8 cellular contexts compared by ENCODE assay signal in the genomic region with DNA sequence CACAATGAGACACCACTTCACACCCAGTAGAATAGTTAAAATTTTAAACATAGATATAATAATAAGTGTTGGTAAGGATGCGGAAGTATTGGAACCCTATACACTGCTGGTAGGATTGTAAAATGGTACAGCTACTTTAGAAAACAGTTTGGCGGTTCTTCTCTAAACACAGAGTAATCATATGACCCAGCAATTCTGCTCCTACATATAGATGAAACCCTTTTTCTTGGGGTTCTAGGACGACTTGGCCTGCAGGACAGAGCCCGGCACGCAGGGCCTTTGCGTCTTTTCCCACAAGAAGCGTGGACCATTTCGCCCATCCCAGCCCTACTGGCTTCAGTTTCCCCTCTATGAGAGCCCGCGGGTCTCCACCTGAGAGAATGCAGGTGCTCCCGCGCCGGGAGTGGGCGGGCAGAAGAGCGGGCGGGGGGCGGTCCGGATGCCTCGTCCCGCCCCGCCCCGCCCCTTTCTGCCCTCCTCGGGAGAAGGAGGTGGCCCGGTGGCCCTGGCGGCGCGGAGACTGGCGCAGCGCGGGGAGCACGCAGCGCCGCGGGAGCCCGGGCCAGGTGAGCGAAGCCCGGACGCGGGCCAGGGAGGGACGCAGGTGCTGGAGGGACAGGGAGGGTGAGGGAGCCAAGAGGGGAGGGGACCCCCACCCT. TPM values are rescaled to one million over a fixed set of nuclear protein-coding genes. Genes with fewer than 3 reads are reported as not detected.
DNase-seq lines count a peak whose midpoint lies in the region; ATAC-seq and TF ChIP-seq lines count a peak whose summit lies in the region.

Gene SDR42E2 (plus strand): TSS at position 508 of the 659 bp plus-strand sequence. CDS start 3,077 bp downstream, outside the sequence.

- peaks cover 0 to 1% (median 0%) of the 10 kb centered on the region in 6 donors for H3K9me3 Mint-ChIP-seq in immature natural killer cell

- no peaks in the 10 kb centered on the region for H3K4me1 ChIP-seq in osteoblast (ENCODE audit: insufficient read depth, low read length)

- H3K4me2 ChIP-seq in osteoblast (ENCODE audit: insufficient read depth, low read length) = no peak within 1 kb of the TSS

- H3K4me1 Mint-ChIP-seq in immature natural killer cell = peaks cover 6 to 12% of the 10 kb centered on the region in 2 donors

- H3K9me3 ChIP-seq in osteoblast (ENCODE audit: low read depth, low read length) = no peaks in the 10 kb centered on the region

- no peaks in the 10 kb centered on the region for H3K36me3 ChIP-seq in osteoblast (ENCODE audit: insufficient read depth, low read length)

- DNase-seq in NCI-H1417 (lab: John Stamatoyannopoulos, UW) (peak; percentile 8 to 55 (median 42)), NCI-H1417 treated with DMSO at 0.1 percent for 48 hours (lab: John Stamatoyannopoulos, UW) (no peak), activated T-cell treated with anti-CD3 and anti-CD28 coated beads for 24 hours (ENCODE audit: low read depth) (peak; percentile 20), immature natural killer cell (peak; percentile 0 to 18 (median 6)), osteoblast (ENCODE audit: insufficient read length, low spot score, missing footprints) (no peak)
- DNase-seq in stimulated activated naive CD8-positive, alpha-beta T cell treated with anti-CD3 and anti-CD28 coated beads, Interleukin-15, Interleukin-2, amounts not matched to agents 100 U/mL and 50 U/mL, for 24 hours = peak; percentile 34

- peaks cover 0 to 5% (median 3%) of the 10 kb centered on the region in 3 donors for H3K36me3 Mint-ChIP-seq in immature natural killer cell

- peaks cover 7% of the 10 kb centered on the region for H3K27me3 ChIP-seq in osteoblast (ENCODE audit: insufficient read depth, low read length)

- H3K27me3 Mint-ChIP-seq in immature natural killer cell (ENCODE audit: low read depth in 3 of 3) = peaks cover 2 to 15% (median 5%) of the 10 kb centered on the region in 3 donors

- no peak within 1 kb of the TSS for H2AFZ ChIP-seq in osteoblast (ENCODE audit: low read length)

- ATAC-seq in stimulated activated naive CD8-positive, alpha-beta T cell treated with anti-CD3 and anti-CD28 coated beads, Interleukin-15, Interleukin-2, amounts not matched to agents 100 U/mL and 50 U/mL, for 24 hours = peak; percentile 43
- ATAC-seq in HG03432 (IDR thresholded peaks at IDR 0.05; ENCODE audit: unreplicated experiment) = no peak
- no peak for ATAC-seq in HG02610 (IDR thresholded peaks at IDR 0.05; ENCODE audit: unreplicated experiment)

- peak within 1 kb of the TSS; percentile 36 to 77 (median 70) for H3K4me3 Mint-ChIP-seq in immature natural killer cell

- TF ChIP-seq CTCF in osteoblast (IDR thresholded peaks at IDR 0.05; ENCODE audit: extremely low read depth, low read depth, low read length) = no peak

- H3K27ac ChIP-seq in osteoblast (ENCODE audit: low read depth, low read length) = no peak within 1 kb of the TSS

- no peaks in the 10 kb centered on the region for H4K20me1 ChIP-seq in osteoblast (ENCODE audit: insufficient read depth, low read length)

- no peak within 1 kb of the TSS for H3K4me3 ChIP-seq in osteoblast (ENCODE audit: insufficient read depth, low read length)

- no peaks in the 10 kb centered on the region for H3K79me2 ChIP-seq in osteoblast (ENCODE audit: insufficient read depth, low read length)

- H3K27ac Mint-ChIP-seq in immature natural killer cell = no peak within 1 kb of the TSS

RNA-seq across cellular contexts. Expression of gene SDR42E2, which starts in this region (rescaled TPM):
- under 1 TPM in 2 of 3 donors, not detected in 1; 0.47 to 0.51 TPM for polyA plus RNA-seq in immature natural killer cell
- not detected in 2 replicates for total RNA-seq in osteoblast

Comparison
In these comparisons a context has a peak if more than half of its experiments do, and no peak if none do; other contexts are left out.
1. DNase-seq: peak in NCI-H1417 (3 of 3), activated T-cell treated with anti-CD3 and anti-CD28 coated beads for 24 hours (single experiment) and stimulated activated naive CD8-positive, alpha-beta T cell treated with anti-CD3 and anti-CD28 coated beads, Interleukin-15, Interleukin-2, amounts not matched to agents 100 U/mL and 50 U/mL, for 24 hours (single experiment); none in NCI-H1417 treated with DMSO at 0.1 percent for 48 hours (single experiment) and osteoblast (single experiment).
2. Peak in DNase-seq in immature natural killer cell; RNA of the gene not detected or under 1 TPM.